ENCODE assay signal across 7 cellular contexts in the genomic region with DNA sequence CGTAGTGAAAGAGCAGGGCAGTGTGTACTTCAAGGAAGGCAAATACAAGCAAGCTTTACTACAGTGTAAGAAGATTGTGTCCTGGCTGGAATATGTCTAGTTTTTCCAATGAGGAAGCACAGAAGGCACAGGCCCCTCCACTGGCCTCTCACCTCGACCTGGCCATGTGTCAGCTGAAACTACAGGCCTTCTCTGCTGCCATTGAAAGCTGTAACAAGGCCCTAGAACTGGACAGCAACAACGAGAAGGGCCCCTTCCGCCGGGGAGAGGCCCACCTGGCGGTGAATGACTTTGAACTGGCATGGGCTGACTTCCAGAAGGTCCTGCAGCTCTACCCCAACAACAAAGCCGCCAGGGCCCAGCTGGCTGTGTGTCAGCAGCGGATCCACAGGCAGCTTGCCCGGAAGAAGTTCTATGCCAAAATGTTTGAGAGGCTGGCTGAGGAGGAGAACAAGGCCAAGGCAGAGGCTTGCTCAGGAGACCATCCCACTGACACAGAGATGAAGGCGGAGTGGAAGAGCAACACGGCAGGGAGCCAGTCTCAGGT.
DNase-seq lines count a peak whose midpoint lies in the region; ATAC-seq, FAIRE-seq and TF ChIP-seq lines count a peak whose summit lies in the region.
"Not testable (repeated sequence)": the region's sequence is repeated elsewhere in the genome, so short reads cannot be mapped to it uniquely, and the experiment has no call there.

No MANE protein-coding gene starts in this region.

- H3K4me3 Mint-ChIP-seq in GM23338: not testable (repeated sequence)

- H3K9me3 Mint-ChIP-seq in GM23338: peaks cover 13% of the 10 kb centered on the region

- not testable (repeated sequence) for BruUV-seq in HepG2 (replicated peaks; lab: Mats Ljungman, UMichigan)

- FAIRE-seq in HepG2 (lab: Jason Lieb, UNC): not testable (repeated sequence)

- H2AFZ ChIP-seq in GM23338: peak overlapping the region; percentile 74
- not testable (repeated sequence) for H2AFZ ChIP-seq in HepG2 (ENCODE audit: low read length)

- in situ Hi-C loops in HepG2 (cut with HindIII; ENCODE audit: extremely low pct_ligation_motif_present, low pct_unique_long_range_greater_than_20kb): not testable (repeated sequence)

- POLR2A ChIA-PET in HepG2 (lab: Yijun Ruan, JAX): not testable (repeated sequence)

- H3K27me3 Mint-ChIP-seq in GM23338 (ENCODE audit: insufficient read depth, low read depth, poor library complexity): not testable (repeated sequence)

- not testable (repeated sequence) for H3K4me2 ChIP-seq in GM23338; HepG2 (ENCODE audit: low read depth, low read length)

- WGBS in HepG2 (ENCODE audit: low lambda C conversion rate): 14% methylated on average over 10 of the region's 11 CpGs
- 76 to 81% methylated on average over 9 of the region's 11 CpGs for WGBS in sigmoid colon, 2 donors

- H3K9me2 ChIP-seq in GM23338 (ENCODE audit: insufficient read depth): not testable (repeated sequence)

- intact Hi-C loops in ascending aorta (cut with DNase I); head of caudate nucleus (cut with DNase I); HepG2 (cut with micrococcal nuclease; ENCODE audit: unreplicated experiment); sigmoid colon (cut with DNase I): not testable (repeated sequence)

- not testable (repeated sequence) for H3K27me3 ChIP-seq in GM23338 (ENCODE audit: insufficient read depth); ascending aorta; HepG2 (ENCODE audit: control insufficient read depth in 1 of 2, insufficient read depth in 2 of 2, low read length in 2 of 2); sigmoid colon

- not testable (repeated sequence) for H3K9ac ChIP-seq in HepG2 (ENCODE audit: insufficient read depth, low read depth, low read length)

- not testable (repeated sequence) for H3K79me2 ChIP-seq in GM23338 (replicated peaks; ENCODE audit: insufficient read depth); HepG2 (ENCODE audit: insufficient read depth, low read length)

- H3K27ac Mint-ChIP-seq in GM23338: not testable (repeated sequence)

- not testable (repeated sequence) for H3K4me1 Mint-ChIP-seq in GM23338

- not testable (repeated sequence) for H3K27ac ChIP-seq in GM23338 (ENCODE audit: low read depth); HepG2 (ENCODE audit: extremely low read length, insufficient read depth, low read length)
- H3K27ac ChIP-seq in ascending aorta (peak overlapping the region; percentile 4 to 27), sigmoid colon (peak overlapping the region in 1 of 4 donors; percentile 51)

- not testable (repeated sequence) for H3K9me3 ChIP-seq in ascending aorta; HepG2 (ENCODE audit: low read length); sigmoid colon

- not testable (repeated sequence) for H4K20me1 ChIP-seq in GM23338 (replicated peaks; ENCODE audit: insufficient read depth); HepG2 (ENCODE audit: insufficient read depth, low read length)

- not testable (repeated sequence) for TF ChIP-seq RAD21 in HepG2 (CRISPR knock-in tag; IDR thresholded peaks at IDR 0.05)

- TF ChIP-seq EP300 in HepG2 (IDR thresholded peaks at IDR 0.05; ENCODE audit: low read depth in 2 of 2, low read length in 2 of 2); HepG2 (CRISPR knock-in tag; IDR thresholded peaks at IDR 0.05; ENCODE audit: borderline replicate concordance); sigmoid colon (IDR thresholded peaks at IDR 0.05): not testable (repeated sequence)

- not testable (repeated sequence) for DNase-seq in GM23338 (ENCODE audit: low spot score); ascending aorta (ENCODE audit: low spot score in 2 of 2); HepG2 (ENCODE audit: low spot score)
- DNase-seq in cerebellum (ENCODE audit: low spot score) (peak; percentile 10), fibroblast of pulmonary artery (ENCODE audit: low read depth) (peak; percentile 20), head of caudate nucleus (peak in 27 of 42 donors; percentile 19 to 70 (median 44)), sigmoid colon (peak; percentile 67)

- not testable (repeated sequence) for TF ChIP-seq CTCF in GM23338 (conservative IDR thresholded peaks at IDR 0.05; ENCODE audit: low read depth in 2 of 2); ascending aorta (IDR thresholded peaks at IDR 0.05); fibroblast of pulmonary artery (IDR thresholded peaks at IDR 0.05; ENCODE audit: low read length, missing control alignments); HepG2 (CRISPR knock-in tag; IDR thresholded peaks at IDR 0.05); sigmoid colon (IDR thresholded peaks at IDR 0.05)

- not testable (repeated sequence) for H3F3A ChIP-seq in GM23338 (replicated peaks; ENCODE audit: low read depth)

- not testable (repeated sequence) for H3K36me3 ChIP-seq in GM23338 (ENCODE audit: insufficient read depth); ascending aorta; HepG2 (replicated peaks in 1 of 2; ENCODE audit: control insufficient read depth in 1 of 2, insufficient read depth in 2 of 2, low read length in 2 of 2); sigmoid colon

- H3K4me3 ChIP-seq in GM23338; ascending aorta; fibroblast of pulmonary artery (replicated peaks; ENCODE audit: low read depth, low read length); HepG2 (replicated peaks in 1 of 3; ENCODE audit: insufficient read depth in 1 of 3, low read depth in 2 of 3, low read length in 3 of 3); sigmoid colon: not testable (repeated sequence)

- TF ChIP-seq POLR2A in HepG2 (IDR thresholded peaks at IDR 0.05; ENCODE audit: insufficient read depth in 1 of 2, low read depth in 2 of 2, low read length in 2 of 2); sigmoid colon (IDR thresholded peaks at IDR 0.05): not testable (repeated sequence)

- ATAC-seq in GM23338: not testable (repeated sequence)
- ATAC-seq in HepG2: 0 out of 3 replicates have a peak, but pooled peaks have one; percentile 35

- not testable (repeated sequence) for H3K4me1 ChIP-seq in GM23338 (ENCODE audit: insufficient read depth); ascending aorta; HepG2 (ENCODE audit: insufficient read depth, low read length); sigmoid colon

- CTCF ChIA-PET in HepG2 (lab: Yijun Ruan, JAX; ENCODE audit: low intra/inter-chr PET ratio, low total read pairs): not testable (repeated sequence)

- not testable (repeated sequence) for H3K36me3 Mint-ChIP-seq in GM23338 (ENCODE audit: low read depth)

TF ChIP-seq in HepG2, 621 proteins besides CTCF, POLR2A, EP300 and RAD21:
- TF ChIP-seq ZFY (CRISPR knock-in tag; IDR thresholded peaks at IDR 0.05): 0 out of 2 replicates have a peak, but pooled peaks have one; percentile 20
